ENCODE assay signal across 1 cellular context in the genomic region with DNA sequence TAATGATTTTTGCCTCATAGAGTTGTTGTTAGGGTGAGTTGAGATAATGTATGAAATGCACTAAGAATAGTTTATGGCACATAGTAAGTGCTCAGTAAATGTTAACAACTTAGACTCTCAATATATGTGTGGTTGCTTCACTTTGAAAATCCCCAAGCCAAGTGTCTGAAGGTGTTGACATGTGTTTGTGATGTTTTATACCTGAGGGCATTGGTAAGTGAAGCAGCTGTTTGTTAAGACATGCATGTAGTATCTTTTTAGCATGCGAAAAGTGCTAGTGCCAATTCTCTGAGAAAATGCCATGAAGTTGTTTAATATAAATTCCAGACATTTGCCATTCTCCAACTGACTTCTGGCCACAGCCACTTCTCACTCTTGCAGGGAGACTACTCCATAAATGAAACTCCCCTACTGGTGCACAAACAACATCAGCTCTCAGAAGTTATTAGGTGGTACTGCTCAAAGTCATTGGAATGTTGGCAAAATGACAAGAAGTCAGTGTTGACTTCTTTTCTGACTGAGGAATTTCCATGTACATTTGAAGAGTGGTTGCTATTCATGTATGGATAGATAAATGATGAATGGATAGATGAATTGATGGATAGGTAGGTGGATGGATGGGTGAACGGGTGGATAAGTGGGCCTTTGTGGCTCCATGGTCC.
TF ChIP-seq lines count a peak whose summit lies in the region.

No MANE protein-coding gene starts in this region.

TF ChIP-seq in HEK293, 187 proteins besides CTCF, POLR2A, EP300 and RAD21 (continued from another document):
- TF ChIP-seq, protein P1, sequence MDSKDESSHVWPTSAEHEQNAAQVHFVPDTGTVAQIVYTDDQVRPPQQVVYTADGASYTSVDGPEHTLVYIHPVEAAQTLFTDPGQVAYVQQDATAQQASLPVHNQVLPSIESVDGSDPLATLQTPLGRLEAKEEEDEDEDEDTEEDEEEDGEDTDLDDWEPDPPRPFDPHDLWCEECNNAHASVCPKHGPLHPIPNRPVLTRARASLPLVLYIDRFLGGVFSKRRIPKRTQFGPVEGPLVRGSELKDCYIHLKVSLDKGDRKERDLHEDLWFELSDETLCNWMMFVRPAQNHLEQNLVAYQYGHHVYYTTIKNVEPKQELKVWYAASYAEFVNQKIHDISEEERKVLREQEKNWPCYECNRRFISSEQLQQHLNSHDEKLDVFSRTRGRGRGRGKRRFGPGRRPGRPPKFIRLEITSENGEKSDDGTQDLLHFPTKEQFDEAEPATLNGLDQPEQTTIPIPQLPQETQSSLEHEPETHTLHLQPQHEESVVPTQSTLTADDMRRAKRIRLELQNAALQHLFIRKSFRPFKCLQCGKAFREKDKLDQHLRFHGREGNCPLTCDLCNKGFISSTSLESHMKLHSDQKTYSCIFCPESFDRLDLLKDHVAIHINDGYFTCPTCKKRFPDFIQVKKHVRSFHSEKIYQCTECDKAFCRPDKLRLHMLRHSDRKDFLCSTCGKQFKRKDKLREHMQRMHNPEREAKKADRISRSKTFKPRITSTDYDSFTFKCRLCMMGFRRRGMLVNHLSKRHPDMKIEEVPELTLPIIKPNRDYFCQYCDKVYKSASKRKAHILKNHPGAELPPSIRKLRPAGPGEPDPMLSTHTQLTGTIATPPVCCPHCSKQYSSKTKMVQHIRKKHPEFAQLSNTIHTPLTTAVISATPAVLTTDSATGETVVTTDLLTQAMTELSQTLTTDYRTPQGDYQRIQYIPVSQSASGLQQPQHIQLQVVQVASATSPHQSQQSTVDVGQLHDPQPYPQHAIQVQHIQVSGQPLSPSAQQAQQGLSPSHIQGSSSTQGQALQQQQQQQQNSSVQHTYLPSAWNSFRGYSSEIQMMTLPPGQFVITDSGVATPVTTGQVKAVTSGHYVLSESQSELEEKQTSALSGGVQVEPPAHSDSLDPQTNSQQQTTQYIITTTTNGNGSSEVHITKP (tag by site-specific recombination; IDR thresholded peaks at IDR 0.05): peak; percentile 81
- no peak for TF ChIP-seq ZNF555 (tag by site-specific recombination; conservative IDR thresholded peaks at IDR 0.05)
- peak; percentile 34; the same call in 1 of the 2 replicates for TF ChIP-seq ZNF664 (tag by site-specific recombination; IDR thresholded peaks at IDR 0.05)
- no peak for TF ChIP-seq ZFP41 (tag by site-specific recombination; IDR thresholded peaks at IDR 0.05; ENCODE audit: borderline replicate concordance)
TF ChIP-seq in HEK293: peak in this region for 2.
